8 cellular contexts compared by ENCODE assay signal in genomic region chr14:103078420-103078749, GRCh38. TPM values are rescaled to one million over a fixed set of nuclear protein-coding genes. Genes with fewer than 3 reads are reported as not detected.
DNase-seq lines count a peak whose midpoint lies in the region; ATAC-seq and TF ChIP-seq lines count a peak whose summit lies in the region.

No MANE protein-coding gene starts in this region.

- no peaks in the 10 kb centered on the region for H3K36me3 Mint-ChIP-seq in activated CD4-positive, alpha-beta T cell treated with anti-CD3 and anti-CD28 coated beads, Interleukin-2, amount 10 ng/mL, durations not matched to agents 24 days and 14 days (ENCODE audit: low read depth)

- peaks cover 0 to 9% of the 10 kb centered on the region in 2 donors for H3K4me1 ChIP-seq in lung (ENCODE audit: control insufficient read depth in 2 of 2, insufficient read depth in 2 of 2, low read length in 2 of 2)

- H3K4me3 ChIP-seq in lung: no peak overlapping the region

- TF ChIP-seq CTCF in lung (IDR thresholded peaks at IDR 0.05; ENCODE audit: control extremely low read depth, extremely low read depth): peak; percentile 78

- H3K27ac Mint-ChIP-seq in activated CD4-positive, alpha-beta T cell treated with anti-CD3 and anti-CD28 coated beads, Interleukin-2, amount 10 ng/mL, durations not matched to agents 24 days and 14 days: no peak overlapping the region

- peaks cover 4% of the 10 kb centered on the region for H3K27me3 Mint-ChIP-seq in activated CD4-positive, alpha-beta T cell treated with anti-CD3 and anti-CD28 coated beads, Interleukin-2, amount 10 ng/mL, durations not matched to agents 24 days and 14 days

- no peaks in the 10 kb centered on the region for H3K36me3 ChIP-seq in lung (ENCODE audit: control insufficient read depth in 2 of 2, insufficient read depth in 2 of 2, low read length in 2 of 2)

- peak; percentile 52 for ATAC-seq in HG03439 (IDR thresholded peaks at IDR 0.05; ENCODE audit: unreplicated experiment)
- peak; percentile 48 for ATAC-seq in lung (ENCODE audit: insufficient read depth, low FRiP score)
- no peak for ATAC-seq in GM19452 (IDR thresholded peaks at IDR 0.05; ENCODE audit: unreplicated experiment)

- H3K27ac ChIP-seq in lung (ENCODE audit: low read depth in 1 of 2, low read length in 1 of 2): no peak overlapping the region

- no peaks in the 10 kb centered on the region for H3K9me3 Mint-ChIP-seq in activated CD4-positive, alpha-beta T cell treated with anti-CD3 and anti-CD28 coated beads, Interleukin-2, amount 10 ng/mL, durations not matched to agents 24 days and 14 days

- DNase-seq in GM03348 (ENCODE audit: low spot score): peak; percentile 87
- DNase-seq in NCI-H526 treated with DMSO at 0.1 percent for 48 hours (lab: John Stamatoyannopoulos, UW): peak; percentile 61
- DNase-seq in activated CD4-positive, alpha-beta T cell treated with anti-CD3 and anti-CD28 coated beads, Interleukin-2, amount 10 ng/mL, durations not matched to agents 24 days and 14 days: peak; percentile 91
- peak; percentile 88 for DNase-seq in dermis blood vessel endothelial cell
- peak; percentile 80 for DNase-seq in lung (ENCODE audit: low spot score)
- peak; percentile 66 for DNase-seq in stimulated activated CD8-positive, alpha-beta memory T cell treated with anti-CD3 and anti-CD28 coated beads, Interleukin-12 subunit alpha, Interleukin-12 subunit beta, amount 100 ng/mL, for 1 hour (ENCODE audit: low read depth)

- intact Hi-C loops in activated CD4-positive, alpha-beta T cell treated with anti-CD3 and anti-CD28 coated beads, Interleukin-2, amount 10 ng/mL, durations not matched to agents 24 days and 14 days (cut with micrococcal nuclease): loop anchor here (1.0 kb wide), 1 partner anchor 13 kb away; no protein-coding TSS in a partner anchor

- H3K27me3 ChIP-seq in lung (ENCODE audit: control insufficient read depth, insufficient read depth): no peaks in the 10 kb centered on the region

- WGBS in lung, 2 donors: 10 to 13% methylated on average over 8 to 9 of the region's 9 CpGs

- H3K4me1 Mint-ChIP-seq in activated CD4-positive, alpha-beta T cell treated with anti-CD3 and anti-CD28 coated beads, Interleukin-2, amount 10 ng/mL, durations not matched to agents 24 days and 14 days: no peaks in the 10 kb centered on the region

- no peak overlapping the region for H3K4me3 Mint-ChIP-seq in activated CD4-positive, alpha-beta T cell treated with anti-CD3 and anti-CD28 coated beads, Interleukin-2, amount 10 ng/mL, durations not matched to agents 24 days and 14 days

- peaks cover 0 to 2% of the 10 kb centered on the region in 2 donors for H3K9me3 ChIP-seq in lung (ENCODE audit: control insufficient read depth in 2 of 2, insufficient read depth in 1 of 2, low read length in 1 of 2)

RNA-seq across cellular contexts. Expression of gene LBHD2, which starts 5.6 kb away (rescaled TPM):
- not detected in 2 replicates for total RNA-seq in activated CD4-positive, alpha-beta T cell treated with anti-CD3 and anti-CD28 coated beads, Interleukin-2, amount 10 ng/mL, durations not matched to agents 24 days and 14 days
- total RNA-seq in dermis blood vessel endothelial cell (not detected in 2 replicates), lung (not detected)
- under 1 TPM in 1 of 2 donors, not detected in 1; 0.08 TPM for polyA plus RNA-seq in lung

RNA-seq across cellular contexts. Expression of gene EXOC3L4, which starts 16.1 kb away (rescaled TPM):
- not detected in 2 replicates for total RNA-seq in activated CD4-positive, alpha-beta T cell treated with anti-CD3 and anti-CD28 coated beads, Interleukin-2, amount 10 ng/mL, durations not matched to agents 24 days and 14 days
- total RNA-seq in dermis blood vessel endothelial cell: not detected in 2 replicates
- 1 to 10 TPM; 3.6 to 4.0 TPM for total RNA-seq in lung
- polyA plus RNA-seq in lung: 1 to 10 TPM; 3.0 to 4.6 TPM

RNA-seq across cellular contexts. Expression of gene CDC42BPB, which starts 21.0 kb away (rescaled TPM):
- 1.5 and 1.7 TPM in 2 replicates for total RNA-seq in activated CD4-positive, alpha-beta T cell treated with anti-CD3 and anti-CD28 coated beads, Interleukin-2, amount 10 ng/mL, durations not matched to agents 24 days and 14 days
- total RNA-seq in dermis blood vessel endothelial cell (118 and 175 TPM in 2 replicates), lung (10 to 100 TPM; 88.5 to 97.9 TPM)
- 10 to 100 TPM; 39.3 to 44.6 TPM for polyA plus RNA-seq in lung

RNA-seq across cellular contexts. Expression of gene TNFAIP2, which starts 44.9 kb away (rescaled TPM):
- total RNA-seq in activated CD4-positive, alpha-beta T cell treated with anti-CD3 and anti-CD28 coated beads, Interleukin-2, amount 10 ng/mL, durations not matched to agents 24 days and 14 days: 0.37 and 0.50 TPM in 2 replicates
- 65.1 and 94.6 TPM in 2 replicates for total RNA-seq in dermis blood vessel endothelial cell
- 100 to 1,000 TPM in 1 of 2 donors, 10 to 100 TPM in 1; 65.6 to 192 TPM for total RNA-seq in lung
- polyA plus RNA-seq in lung: 100 to 1,000 TPM; 260 to 519 TPM

Comparison
In these comparisons a context has a peak if more than half of its experiments do, and no peak if none do; other contexts are left out.
1. RNA of gene CDC42BPB, which starts 21.0 kb away (total RNA-seq): 118 to 175 TPM in dermis blood vessel endothelial cell and 88.5 to 97.9 TPM in lung; 1.5 to 1.7 TPM in activated CD4-positive, alpha-beta T cell treated with anti-CD3 and anti-CD28 coated beads, Interleukin-2, amount 10 ng/mL, durations not matched to agents 24 days and 14 days; every median in the first group is over 10 times any median in the second.
2. Peak in every context shown above with its lines, with median percentiles within 50 percentile points of each other: DNase-seq.